8 cellular contexts compared by ENCODE assay signal in genomic region chr19:2231621-2232221, GRCh38. TPM values are rescaled to one million over a fixed set of nuclear protein-coding genes. Genes with fewer than 3 reads are reported as not detected.
DNase-seq lines count a peak whose midpoint lies in the region; ATAC-seq and TF ChIP-seq lines count a peak whose summit lies in the region.
"Had no signal": no experiment of that assay in that cellular context is flagged by ENCODE, and none has a peak within 500 bp of the region (broad histone marks: within the 10 kb centered on the region; RNA-seq: fewer than 3 reads in every experiment).

No MANE protein-coding gene starts in this region.

- H3K79me2 ChIP-seq in GM23248 (ENCODE audit: insufficient read depth) (peaks cover 48% of the 10 kb centered on the region), OCI-LY7 (ENCODE audit: insufficient read depth, low read depth, low read length) (peaks cover 34% of the 10 kb centered on the region)

- CTCF ChIA-PET in OCI-LY7 (lab: Charles Lee; ENCODE audit: unreplicated experiment), result interaction anchor here (0.6 kb wide), 1 partner anchor 389 kb away, joined by 5 read pairs; no protein-coding TSS in a partner anchor

- H3K4me2 ChIP-seq in GM23248 (ENCODE audit: unreplicated experiment) (no peak overlapping the region), OCI-LY7 (ENCODE audit: low read length) (no peak overlapping the region; the same call in 1 of the 2 replicates)

- peaks cover 17% of the 10 kb centered on the region for H3K36me3 Mint-ChIP-seq in nephron (ENCODE audit: low read depth)

- POLR2A ChIA-PET in OCI-LY7 (lab: Charles Lee), result interaction anchor here (0.7 kb wide), 1 partner anchor 74 kb away, joined by 4 read pairs; no protein-coding TSS in a partner anchor

- no peaks in the 10 kb centered on the region for H3K27me3 ChIP-seq in GM23248 (replicated peaks; ENCODE audit: insufficient read depth)

- intact Hi-C loops in OCI-LY7 (cut with micrococcal nuclease; ENCODE audit: unreplicated experiment), result no loop called here
- intact Hi-C loops in left colon (cut with DNase I, micrococcal nuclease), result loop anchor here in 1 of 2 donors (10.0 kb wide), 1 partner anchor 77 kb away; the partner anchor contains the start of gene AP3D1

- H4K20me1 ChIP-seq in GM23248 (ENCODE audit: insufficient read depth) (no peaks in the 10 kb centered on the region), OCI-LY7 (ENCODE audit: insufficient read depth, low read length) (peaks cover 4% of the 10 kb centered on the region)

- no peak for ATAC-seq in left colon

- H3K9me2 ChIP-seq in GM23248 (ENCODE audit: insufficient read depth) (no peaks in the 10 kb centered on the region), OCI-LY7 (ENCODE audit: insufficient read depth, low read length) (no peaks in the 10 kb centered on the region)

- H3K4me1 ChIP-seq in GM23248 (ENCODE audit: insufficient read depth) (no peaks in the 10 kb centered on the region), OCI-LY7 (ENCODE audit: insufficient read depth, low read length, poor library complexity, severe bottlenecking) (peaks cover 66% of the 10 kb centered on the region)
- H3K4me1 ChIP-seq: parathyroid adenoma had no signal

- H3K27ac ChIP-seq in GM23248 (no peak overlapping the region), OCI-LY7 (ENCODE audit: low read depth, low read length, poor library complexity, severe bottlenecking) (peak overlapping the region; percentile 23)
- H3K27ac ChIP-seq: parathyroid adenoma had no signal

- peaks cover 12% of the 10 kb centered on the region for H3K4me1 Mint-ChIP-seq in nephron

- H2AFZ ChIP-seq in GM23248 (no peak overlapping the region), OCI-LY7 (ENCODE audit: low read length) (no peak overlapping the region)
- H2AFZ ChIP-seq: parathyroid adenoma had no signal

- H3K9me3 ChIP-seq in GM23248 (ENCODE audit: low read depth) (no peaks in the 10 kb centered on the region), OCI-LY7 (ENCODE audit: low read length) (no peaks in the 10 kb centered on the region)

- H3F3A ChIP-seq in GM23248 (ENCODE audit: insufficient read depth), result peaks cover 19% of the 10 kb centered on the region; the same call in 1 of the 2 replicates

- DNase-seq in GM23248 (peak; percentile 33), OCI-LY7 (ENCODE audit: low spot score) (peak; percentile 50), left colon (no peak)
- DNase-seq in activated CD8-positive, alpha-beta memory T cell treated with anti-CD3 and anti-CD28 coated beads, Interleukin-2, amount 50 U/mL, for 4 hours, result no peak
- DNase-seq: activated CD4-positive, alpha-beta memory T cell treated with anti-CD3 and anti-CD28 coated beads, Interleukin-2, amount 10 ng/mL, durations not matched to agents 7 days and 5 days; KBM-7 had no signal

- in situ Hi-C loops in GM23248 (cut with MboI), result no loop called here

- H3K4me3 Mint-ChIP-seq in nephron, result peak overlapping the region in 1 of 3 experiments; percentile 17
- H3K4me3 Mint-ChIP-seq: activated CD4-positive, alpha-beta memory T cell treated with anti-CD3 and anti-CD28 coated beads, Interleukin-2, amount 10 ng/mL, durations not matched to agents 7 days and 5 days had no signal

- no peaks in the 10 kb centered on the region for H3K9me3 Mint-ChIP-seq in nephron
- H3K9me3 Mint-ChIP-seq: activated CD4-positive, alpha-beta memory T cell treated with anti-CD3 and anti-CD28 coated beads, Interleukin-2, amount 10 ng/mL, durations not matched to agents 7 days and 5 days had no signal

- WGBS in GM23248 (ENCODE audit: low coverage in 1 of 2, low lambda C conversion rate in 2 of 2, missing lambda C conversion rate in 2 of 2), 2 experiments, result 69 to 70% methylated on average over 21 of the region's 21 CpGs

- H3K4me3 ChIP-seq in GM23248 (no peak overlapping the region), OCI-LY7 (ENCODE audit: low read depth, low read length, poor library complexity, severe bottlenecking) (no peak overlapping the region)

- no TSS peak for BruUV-seq in OCI-LY7 (replicated peaks; lab: Mats Ljungman, UMichigan)

- H3K27ac Mint-ChIP-seq in nephron, result peak overlapping the region in 2 of 3 experiments; percentile 22 to 55

- TF ChIP-seq CTCF in OCI-LY7 (conservative IDR thresholded peaks at IDR 0.05; ENCODE audit: low read length) (peak; percentile 61; the same call in 1 of the 2 replicates), nephron (IDR thresholded peaks at IDR 0.05; ENCODE audit: unreplicated experiment in 3 of 3) (no peak)

- H3K27me3 Mint-ChIP-seq in nephron (ENCODE audit: low read depth), result no peaks in the 10 kb centered on the region
- H3K27me3 Mint-ChIP-seq: activated CD4-positive, alpha-beta memory T cell treated with anti-CD3 and anti-CD28 coated beads, Interleukin-2, amount 10 ng/mL, durations not matched to agents 7 days and 5 days had no signal

- H3K9ac ChIP-seq in GM23248, result no peak overlapping the region
- H3K9ac ChIP-seq: parathyroid adenoma had no signal

- H3K36me3 ChIP-seq in GM23248 (ENCODE audit: low read depth), result no peaks in the 10 kb centered on the region
- peaks cover 71% of the 10 kb centered on the region for H3K36me3 ChIP-seq in OCI-LY7 (ENCODE audit: insufficient read depth, low read length)

RNA-seq across cellular contexts. Expression of gene PLEKHJ1, which starts 4.4 kb away (rescaled TPM):
- total RNA-seq in GM23248 (2014; rRNA removed; shearing (Covaris generic)), result 68.3 and 85.1 TPM in 2 replicates
- polyA plus RNA-seq in GM23248 (2016; fragmentation: Nextera tagmentation; extraction: Ambion mirVana), result 62.3 and 69.5 TPM in 2 replicates
- 205 and 221 TPM in 2 replicates for total RNA-seq in OCI-LY7 (2014; rRNA removed; shearing (Covaris generic))
- total RNA-seq in OCI-LY7 (2022), result 122 and 129 TPM in 2 replicates
- total RNA-seq in left colon, result 100 to 1,000 TPM; 198 to 213 TPM

RNA-seq across cellular contexts. Expression of gene SF3A2, which starts 4.9 kb away (rescaled TPM):
- 20.9 and 26.7 TPM in 2 replicates for total RNA-seq in GM23248 (2014; rRNA removed; shearing (Covaris generic))
- 13.7 and 16.8 TPM in 2 replicates for polyA plus RNA-seq in GM23248 (2016; fragmentation: Nextera tagmentation; extraction: Ambion mirVana)
- total RNA-seq in OCI-LY7 (2014; rRNA removed; shearing (Covaris generic)), result 104 and 124 TPM in 2 replicates
- total RNA-seq in OCI-LY7 (2022) (206 and 207 TPM in 2 replicates), left colon (10 to 100 TPM; 60.3 to 62.7 TPM)

RNA-seq across cellular contexts. Expression of gene AMH, which starts 17.4 kb away (rescaled TPM):
- not detected in 2 replicates for total RNA-seq in GM23248 (2014; rRNA removed; shearing (Covaris generic))
- polyA plus RNA-seq in GM23248 (2016; fragmentation: Nextera tagmentation; extraction: Ambion mirVana), result not detected in 2 replicates
- total RNA-seq in OCI-LY7 (2014; rRNA removed; shearing (Covaris generic)), result 10.7 and 14.8 TPM in 2 replicates
- total RNA-seq in OCI-LY7 (2022), result 45.7 and 49.7 TPM in 2 replicates
- total RNA-seq in left colon, result 1 to 10 TPM; 1.6 to 1.7 TPM

RNA-seq across cellular contexts. Expression of gene JSRP1, which starts 24.5 kb away (rescaled TPM):
- not detected in 2 replicates for total RNA-seq in GM23248 (2014; rRNA removed; shearing (Covaris generic))
- polyA plus RNA-seq in GM23248 (2016; fragmentation: Nextera tagmentation; extraction: Ambion mirVana), result 0.41 TPM in 1 of 2 replicates, not detected in the other
- 0.44 and 1.5 TPM in 2 replicates for total RNA-seq in OCI-LY7 (2014; rRNA removed; shearing (Covaris generic))
- total RNA-seq in OCI-LY7 (2022), result 13.8 and 15.9 TPM in 2 replicates
- 1 to 10 TPM in 1 of 2 donors, under 1 TPM in 1; 0.55 to 2.6 TPM for total RNA-seq in left colon

RNA-seq across cellular contexts. Expression of gene PEAK3, which starts 50.3 kb away (rescaled TPM):
- total RNA-seq in GM23248 (2014; rRNA removed; shearing (Covaris generic)), result not detected in 2 replicates
- 0.19 TPM in 1 of 2 replicates, not detected in the other for polyA plus RNA-seq in GM23248 (2016; fragmentation: Nextera tagmentation; extraction: Ambion mirVana)
- total RNA-seq in OCI-LY7 (2014; rRNA removed; shearing (Covaris generic)), result not detected in 2 replicates
- total RNA-seq in OCI-LY7 (2022) (0.18 TPM in 1 of 2 replicates, not detected in the other), left colon (under 1 TPM; 0.15 to 0.78 TPM)

Comparison
In these comparisons a context has a peak if more than half of its experiments do, and no peak if none do; other contexts are left out.
1. DNase-seq: peak in GM23248 (single experiment) and OCI-LY7 (single experiment); none in left colon (0 of 2) and activated CD8-positive, alpha-beta memory T cell treated with anti-CD3 and anti-CD28 coated beads, Interleukin-2, amount 50 U/mL, for 4 hours (single experiment).
2. RNA of gene AMH, which starts 17.4 kb away (total RNA-seq): 10.7 to 49.7 TPM in OCI-LY7; 1.6 to 1.7 TPM in left colon and not detected in GM23248; every median in the first group is over 4 times any median in the second.